Comparison of ENCODE assay signal across 1 cellular context in genomic region chr12:125069616-125070015, GRCh38.
TF ChIP-seq lines count a peak whose summit lies in the region.

No MANE protein-coding gene starts in this region.

TF ChIP-seq in H1, 55 proteins besides CTCF, POLR2A, EP300 and RAD21:
- TF ChIP-seq TEAD4 (IDR thresholded peaks at IDR 0.05; ENCODE audit: low read depth, low read length) = no peak
- TF ChIP-seq SP1 (IDR thresholded peaks at IDR 0.05; ENCODE audit: low read depth, low read length) = no peak
- TF ChIP-seq RFX5 (IDR thresholded peaks at IDR 0.05; ENCODE audit: borderline replicate concordance, low read depth, low read length) = no peak
- TF ChIP-seq ATF2 (IDR thresholded peaks at IDR 0.05; ENCODE audit: low read length) = no peak
- no peak for TF ChIP-seq SRF (IDR thresholded peaks at IDR 0.05; ENCODE audit: low read depth, low read length)
- no peak for TF ChIP-seq NRF1 (IDR thresholded peaks at IDR 0.05; ENCODE audit: low read depth, low read length)
- TF ChIP-seq BRCA1 (IDR thresholded peaks at IDR 0.05; ENCODE audit: low read depth, low read length) = no peak
